ENCODE assay signal across 1 cellular context in the genomic region with DNA sequence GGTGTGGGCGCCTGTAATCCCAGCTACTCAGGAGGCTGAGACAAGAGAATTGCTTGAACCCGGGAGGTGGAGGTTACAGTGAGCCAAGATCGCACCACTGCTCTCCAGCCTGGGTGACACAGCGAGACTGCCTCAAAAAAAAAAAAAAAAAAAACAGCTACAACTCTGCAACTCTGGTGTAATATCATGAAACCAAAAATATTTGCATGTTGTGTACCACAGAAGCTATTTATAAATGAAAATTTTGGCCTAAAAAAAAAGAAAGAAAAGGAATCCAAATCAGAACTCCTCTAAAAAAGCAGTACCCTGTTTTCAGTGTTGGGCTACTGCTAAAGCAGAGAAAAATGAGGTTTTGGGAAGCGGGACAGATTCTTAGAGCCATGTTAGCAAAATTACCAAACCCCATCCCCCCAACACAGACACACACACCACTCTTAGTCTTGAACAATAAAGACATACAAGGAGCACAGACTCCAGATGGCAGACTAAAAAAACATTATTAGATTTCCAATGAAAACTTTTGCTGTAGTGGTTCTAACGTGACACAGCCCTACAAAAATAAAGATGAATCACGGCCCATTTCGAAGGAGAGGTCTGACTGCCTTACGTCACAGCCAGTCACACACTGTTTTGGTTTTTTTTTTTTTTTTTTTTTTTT.
A peak's percentile ranks its signal among the peaks of the same experiment; 100 is the strongest.
TF ChIP-seq lines count a peak whose summit lies in the region.

No MANE protein-coding gene starts in this region.

TF ChIP-seq in HEK293, 187 proteins besides CTCF, POLR2A, EP300 and RAD21 (continued from another document and continues in another):
- TF ChIP-seq, protein P1, sequence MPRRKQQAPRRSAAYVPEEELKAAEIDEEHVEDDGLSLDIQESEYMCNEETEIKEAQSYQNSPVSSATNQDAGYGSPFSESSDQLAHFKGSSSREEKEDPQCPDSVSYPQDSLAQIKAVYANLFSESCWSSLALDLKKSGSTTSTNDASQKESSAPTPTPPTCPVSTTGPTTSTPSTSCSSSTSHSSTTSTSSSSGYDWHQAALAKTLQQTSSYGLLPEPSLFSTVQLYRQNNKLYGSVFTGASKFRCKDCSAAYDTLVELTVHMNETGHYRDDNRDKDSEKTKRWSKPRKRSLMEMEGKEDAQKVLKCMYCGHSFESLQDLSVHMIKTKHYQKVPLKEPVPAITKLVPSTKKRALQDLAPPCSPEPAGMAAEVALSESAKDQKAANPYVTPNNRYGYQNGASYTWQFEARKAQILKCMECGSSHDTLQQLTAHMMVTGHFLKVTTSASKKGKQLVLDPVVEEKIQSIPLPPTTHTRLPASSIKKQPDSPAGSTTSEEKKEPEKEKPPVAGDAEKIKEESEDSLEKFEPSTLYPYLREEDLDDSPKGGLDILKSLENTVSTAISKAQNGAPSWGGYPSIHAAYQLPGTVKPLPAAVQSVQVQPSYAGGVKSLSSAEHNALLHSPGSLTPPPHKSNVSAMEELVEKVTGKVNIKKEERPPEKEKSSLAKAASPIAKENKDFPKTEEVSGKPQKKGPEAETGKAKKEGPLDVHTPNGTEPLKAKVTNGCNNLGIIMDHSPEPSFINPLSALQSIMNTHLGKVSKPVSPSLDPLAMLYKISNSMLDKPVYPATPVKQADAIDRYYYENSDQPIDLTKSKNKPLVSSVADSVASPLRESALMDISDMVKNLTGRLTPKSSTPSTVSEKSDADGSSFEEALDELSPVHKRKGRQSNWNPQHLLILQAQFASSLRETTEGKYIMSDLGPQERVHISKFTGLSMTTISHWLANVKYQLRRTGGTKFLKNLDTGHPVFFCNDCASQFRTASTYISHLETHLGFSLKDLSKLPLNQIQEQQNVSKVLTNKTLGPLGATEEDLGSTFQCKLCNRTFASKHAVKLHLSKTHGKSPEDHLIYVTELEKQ (tag by site-specific recombination; IDR thresholded peaks at IDR 0.05; ENCODE audit: borderline replicate concordance), result no peak
- TF ChIP-seq, protein P2, sequence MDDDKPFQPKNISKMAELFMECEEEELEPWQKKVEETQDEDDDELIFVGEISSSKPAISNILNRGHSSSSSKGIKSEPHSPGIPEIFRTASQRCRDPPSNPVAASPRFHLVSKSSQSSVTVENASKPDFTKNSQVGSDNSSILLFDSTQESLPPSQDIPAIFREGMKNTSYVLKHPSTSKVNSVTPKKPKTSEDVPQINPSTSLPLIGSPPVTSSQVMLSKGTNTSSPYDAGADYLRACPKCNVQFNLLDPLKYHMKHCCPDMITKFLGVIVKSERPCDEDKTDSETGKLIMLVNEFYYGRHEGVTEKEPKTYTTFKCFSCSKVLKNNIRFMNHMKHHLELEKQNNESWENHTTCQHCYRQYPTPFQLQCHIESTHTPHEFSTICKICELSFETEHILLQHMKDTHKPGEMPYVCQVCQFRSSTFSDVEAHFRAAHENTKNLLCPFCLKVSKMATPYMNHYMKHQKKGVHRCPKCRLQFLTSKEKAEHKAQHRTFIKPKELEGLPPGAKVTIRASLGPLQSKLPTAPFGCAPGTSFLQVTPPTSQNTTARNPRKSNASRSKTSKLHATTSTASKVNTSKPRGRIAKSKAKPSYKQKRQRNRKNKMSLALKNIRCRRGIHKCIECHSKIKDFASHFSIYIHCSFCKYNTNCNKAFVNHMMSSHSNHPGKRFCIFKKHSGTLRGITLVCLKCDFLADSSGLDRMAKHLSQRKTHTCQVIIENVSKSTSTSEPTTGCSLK (tag by site-specific recombination; IDR thresholded peaks at IDR 0.05), result no peak
- no peak for TF ChIP-seq SP2 (tag by site-specific recombination; IDR thresholded peaks at IDR 0.05)
- TF ChIP-seq, protein P3, sequence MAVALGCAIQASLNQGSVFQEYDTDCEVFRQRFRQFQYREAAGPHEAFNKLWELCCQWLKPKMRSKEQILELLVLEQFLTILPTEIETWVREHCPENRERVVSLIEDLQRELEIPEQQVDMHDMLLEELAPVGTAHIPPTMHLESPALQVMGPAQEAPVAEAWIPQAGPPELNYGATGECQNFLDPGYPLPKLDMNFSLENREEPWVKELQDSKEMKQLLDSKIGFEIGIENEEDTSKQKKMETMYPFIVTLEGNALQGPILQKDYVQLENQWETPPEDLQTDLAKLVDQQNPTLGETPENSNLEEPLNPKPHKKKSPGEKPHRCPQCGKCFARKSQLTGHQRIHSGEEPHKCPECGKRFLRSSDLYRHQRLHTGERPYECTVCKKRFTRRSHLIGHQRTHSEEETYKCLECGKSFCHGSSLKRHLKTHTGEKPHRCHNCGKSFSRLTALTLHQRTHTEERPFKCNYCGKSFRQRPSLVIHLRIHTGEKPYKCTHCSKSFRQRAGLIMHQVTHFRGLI (tag by site-specific recombination; IDR thresholded peaks at IDR 0.05), result no peak
- TF ChIP-seq SP7 (tag by site-specific recombination; IDR thresholded peaks at IDR 0.05), result no peak
- TF ChIP-seq, protein P4, sequence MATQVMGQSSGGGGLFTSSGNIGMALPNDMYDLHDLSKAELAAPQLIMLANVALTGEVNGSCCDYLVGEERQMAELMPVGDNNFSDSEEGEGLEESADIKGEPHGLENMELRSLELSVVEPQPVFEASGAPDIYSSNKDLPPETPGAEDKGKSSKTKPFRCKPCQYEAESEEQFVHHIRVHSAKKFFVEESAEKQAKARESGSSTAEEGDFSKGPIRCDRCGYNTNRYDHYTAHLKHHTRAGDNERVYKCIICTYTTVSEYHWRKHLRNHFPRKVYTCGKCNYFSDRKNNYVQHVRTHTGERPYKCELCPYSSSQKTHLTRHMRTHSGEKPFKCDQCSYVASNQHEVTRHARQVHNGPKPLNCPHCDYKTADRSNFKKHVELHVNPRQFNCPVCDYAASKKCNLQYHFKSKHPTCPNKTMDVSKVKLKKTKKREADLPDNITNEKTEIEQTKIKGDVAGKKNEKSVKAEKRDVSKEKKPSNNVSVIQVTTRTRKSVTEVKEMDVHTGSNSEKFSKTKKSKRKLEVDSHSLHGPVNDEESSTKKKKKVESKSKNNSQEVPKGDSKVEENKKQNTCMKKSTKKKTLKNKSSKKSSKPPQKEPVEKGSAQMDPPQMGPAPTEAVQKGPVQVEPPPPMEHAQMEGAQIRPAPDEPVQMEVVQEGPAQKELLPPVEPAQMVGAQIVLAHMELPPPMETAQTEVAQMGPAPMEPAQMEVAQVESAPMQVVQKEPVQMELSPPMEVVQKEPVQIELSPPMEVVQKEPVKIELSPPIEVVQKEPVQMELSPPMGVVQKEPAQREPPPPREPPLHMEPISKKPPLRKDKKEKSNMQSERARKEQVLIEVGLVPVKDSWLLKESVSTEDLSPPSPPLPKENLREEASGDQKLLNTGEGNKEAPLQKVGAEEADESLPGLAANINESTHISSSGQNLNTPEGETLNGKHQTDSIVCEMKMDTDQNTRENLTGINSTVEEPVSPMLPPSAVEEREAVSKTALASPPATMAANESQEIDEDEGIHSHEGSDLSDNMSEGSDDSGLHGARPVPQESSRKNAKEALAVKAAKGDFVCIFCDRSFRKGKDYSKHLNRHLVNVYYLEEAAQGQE (tag by site-specific recombination; IDR thresholded peaks at IDR 0.05), result no peak
- no peak for TF ChIP-seq GLIS2 (tag by site-specific recombination; IDR thresholded peaks at IDR 0.05)
- no peak for TF ChIP-seq AEBP2 (tag by site-specific recombination; IDR thresholded peaks at IDR 0.05; ENCODE audit: borderline replicate concordance)
- no peak for TF ChIP-seq ZNF266 (tag by site-specific recombination; IDR thresholded peaks at IDR 0.05; ENCODE audit: low read depth)
- no peak for TF ChIP-seq ZNF184 (tag by site-specific recombination; IDR thresholded peaks at IDR 0.05)
- TF ChIP-seq ZNF658 (tag by site-specific recombination; IDR thresholded peaks at IDR 0.05), result no peak
- TF ChIP-seq, protein P5, sequence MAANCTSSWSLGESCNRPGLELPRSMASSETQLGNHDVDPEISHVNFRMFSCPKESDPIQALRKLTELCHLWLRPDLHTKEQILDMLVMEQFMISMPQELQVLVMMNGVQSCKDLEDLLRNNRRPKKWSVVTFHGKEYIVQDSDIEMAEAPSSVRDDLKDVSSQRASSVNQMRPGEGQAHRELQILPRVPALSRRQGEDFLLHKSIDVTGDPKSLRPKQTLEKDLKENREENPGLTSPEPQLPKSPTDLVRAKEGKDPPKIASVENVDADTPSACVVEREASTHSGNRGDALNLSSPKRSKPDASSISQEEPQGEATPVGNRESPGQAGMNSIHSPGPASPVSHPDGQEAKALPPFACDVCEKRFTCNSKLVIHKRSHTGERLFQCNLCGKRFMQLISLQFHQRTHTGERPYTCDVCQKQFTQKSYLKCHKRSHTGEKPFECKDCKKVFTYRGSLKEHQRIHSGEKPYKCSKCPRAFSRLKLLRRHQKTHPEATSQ (tag by site-specific recombination; IDR thresholded peaks at IDR 0.05), result no peak
- no peak for TF ChIP-seq ZNF37A (tag by site-specific recombination; IDR thresholded peaks at IDR 0.05)
- TF ChIP-seq ZNF174 (tag by site-specific recombination; IDR thresholded peaks at IDR 0.05), result no peak
- TF ChIP-seq ZBTB7A (tag by site-specific recombination; IDR thresholded peaks at IDR 0.05; ENCODE audit: low read depth), result no peak
- no peak for TF ChIP-seq ZIC2 (tag by site-specific recombination; IDR thresholded peaks at IDR 0.05)
- no peak for TF ChIP-seq ZNF280D (tag by site-specific recombination; IDR thresholded peaks at IDR 0.05)
- TF ChIP-seq, protein P6, sequence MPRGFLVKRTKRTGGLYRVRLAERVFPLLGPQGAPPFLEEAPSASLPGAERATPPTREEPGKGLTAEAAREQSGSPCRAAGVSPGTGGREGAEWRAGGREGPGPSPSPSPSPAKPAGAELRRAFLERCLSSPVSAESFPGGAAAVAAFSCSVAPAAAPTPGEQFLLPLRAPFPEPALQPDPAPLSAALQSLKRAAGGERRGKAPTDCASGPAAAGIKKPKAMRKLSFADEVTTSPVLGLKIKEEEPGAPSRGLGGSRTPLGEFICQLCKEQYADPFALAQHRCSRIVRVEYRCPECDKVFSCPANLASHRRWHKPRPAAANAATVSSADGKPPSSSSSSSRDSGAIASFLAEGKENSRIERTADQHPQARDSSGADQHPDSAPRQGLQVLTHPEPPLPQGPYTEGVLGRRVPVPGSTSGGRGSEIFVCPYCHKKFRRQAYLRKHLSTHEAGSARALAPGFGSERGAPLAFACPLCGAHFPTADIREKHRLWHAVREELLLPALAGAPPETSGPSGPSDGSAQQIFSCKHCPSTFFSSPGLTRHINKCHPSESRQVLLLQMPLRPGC (tag by site-specific recombination; IDR thresholded peaks at IDR 0.05), result no peak
- TF ChIP-seq, protein P7, sequence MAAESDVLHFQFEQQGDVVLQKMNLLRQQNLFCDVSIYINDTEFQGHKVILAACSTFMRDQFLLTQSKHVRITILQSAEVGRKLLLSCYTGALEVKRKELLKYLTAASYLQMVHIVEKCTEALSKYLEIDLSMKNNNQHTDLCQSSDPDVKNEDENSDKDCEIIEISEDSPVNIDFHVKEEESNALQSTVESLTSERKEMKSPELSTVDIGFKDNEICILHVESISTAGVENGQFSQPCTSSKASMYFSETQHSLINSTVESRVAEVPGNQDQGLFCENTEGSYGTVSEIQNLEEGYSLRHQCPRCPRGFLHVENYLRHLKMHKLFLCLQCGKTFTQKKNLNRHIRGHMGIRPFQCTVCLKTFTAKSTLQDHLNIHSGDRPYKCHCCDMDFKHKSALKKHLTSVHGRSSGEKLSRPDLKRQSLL (tag by site-specific recombination; IDR thresholded peaks at IDR 0.05), result no peak
- TF ChIP-seq ZNF664 (tag by site-specific recombination; IDR thresholded peaks at IDR 0.05), result no peak
- no peak for TF ChIP-seq ZNF521 (tag by site-specific recombination; IDR thresholded peaks at IDR 0.05)
- TF ChIP-seq, protein P8, sequence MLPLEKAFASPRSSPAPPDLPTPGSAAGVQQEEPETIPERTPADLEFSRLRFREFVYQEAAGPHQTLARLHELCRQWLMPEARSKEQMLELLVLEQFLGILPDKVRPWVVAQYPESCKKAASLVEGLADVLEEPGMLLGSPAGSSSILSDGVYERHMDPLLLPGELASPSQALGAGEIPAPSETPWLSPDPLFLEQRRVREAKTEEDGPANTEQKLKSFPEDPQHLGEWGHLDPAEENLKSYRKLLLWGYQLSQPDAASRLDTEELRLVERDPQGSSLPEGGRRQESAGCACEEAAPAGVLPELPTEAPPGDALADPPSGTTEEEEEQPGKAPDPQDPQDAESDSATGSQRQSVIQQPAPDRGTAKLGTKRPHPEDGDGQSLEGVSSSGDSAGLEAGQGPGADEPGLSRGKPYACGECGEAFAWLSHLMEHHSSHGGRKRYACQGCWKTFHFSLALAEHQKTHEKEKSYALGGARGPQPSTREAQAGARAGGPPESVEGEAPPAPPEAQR (tag by site-specific recombination; IDR thresholded peaks at IDR 0.05), result no peak
- peak; percentile 82 for TF ChIP-seq ZNF629 (tag by site-specific recombination; IDR thresholded peaks at IDR 0.05)
- TF ChIP-seq, protein P9, sequence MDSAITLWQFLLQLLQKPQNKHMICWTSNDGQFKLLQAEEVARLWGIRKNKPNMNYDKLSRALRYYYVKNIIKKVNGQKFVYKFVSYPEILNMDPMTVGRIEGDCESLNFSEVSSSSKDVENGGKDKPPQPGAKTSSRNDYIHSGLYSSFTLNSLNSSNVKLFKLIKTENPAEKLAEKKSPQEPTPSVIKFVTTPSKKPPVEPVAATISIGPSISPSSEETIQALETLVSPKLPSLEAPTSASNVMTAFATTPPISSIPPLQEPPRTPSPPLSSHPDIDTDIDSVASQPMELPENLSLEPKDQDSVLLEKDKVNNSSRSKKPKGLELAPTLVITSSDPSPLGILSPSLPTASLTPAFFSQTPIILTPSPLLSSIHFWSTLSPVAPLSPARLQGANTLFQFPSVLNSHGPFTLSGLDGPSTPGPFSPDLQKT (IDR thresholded peaks at IDR 0.05; ENCODE audit: borderline replicate concordance, low read depth, low read length), result no peak
